In the genomic region with DNA sequence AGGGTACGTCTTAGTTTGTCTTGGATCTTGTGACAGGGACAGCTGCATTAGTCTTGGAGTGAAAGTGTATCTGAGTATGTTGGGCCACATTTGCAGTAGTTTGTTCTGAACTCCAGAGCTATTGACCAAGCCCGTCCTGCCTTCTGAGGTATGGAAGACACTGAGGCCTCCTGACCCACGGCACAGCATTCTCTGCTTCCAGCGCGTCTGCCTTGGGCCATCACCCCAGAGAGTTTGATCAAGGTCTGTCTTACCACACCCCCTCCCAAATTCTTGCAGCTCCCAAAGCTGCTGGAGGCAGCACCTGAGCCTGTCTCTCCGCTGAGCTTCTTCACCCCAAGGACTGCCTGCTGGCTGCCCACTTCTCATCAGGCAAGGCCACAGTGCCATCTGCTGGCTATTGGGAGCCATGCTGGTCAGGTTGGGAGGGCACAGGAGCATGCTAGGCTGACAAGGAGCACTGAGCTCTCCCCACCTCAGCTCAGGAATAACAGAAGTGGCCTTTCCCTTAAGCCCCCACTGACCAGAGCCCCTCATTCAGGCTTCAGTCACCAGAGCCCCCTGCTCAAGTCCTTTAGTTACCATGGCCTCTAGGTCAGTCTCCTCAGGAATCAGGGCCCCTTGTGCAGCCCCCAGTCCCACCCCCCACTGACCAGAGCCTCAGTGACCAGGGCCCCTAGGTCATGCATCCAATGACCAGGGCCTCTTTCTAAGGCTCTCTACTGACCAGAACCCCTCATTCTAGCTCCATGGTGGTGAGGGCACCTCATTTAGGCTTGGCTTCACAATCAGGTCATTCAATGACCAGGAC, we compare ENCODE assay signal across 8 cellular contexts. TPM values are rescaled to one million over a fixed set of nuclear protein-coding genes. Genes with fewer than 3 reads are reported as not detected.
DNase-seq lines count a peak whose midpoint lies in the region; ATAC-seq and TF ChIP-seq lines count a peak whose summit lies in the region.

No MANE protein-coding gene starts in this region.

- peak; percentile 67 to 92 (median 80) for TF ChIP-seq CTCF in gastroesophageal sphincter (IDR thresholded peaks at IDR 0.05)
- peak; percentile 43 to 72 (median 65) for TF ChIP-seq CTCF in ovary (IDR thresholded peaks at IDR 0.05)
- peak; percentile 87 to 90 for TF ChIP-seq CTCF in tibial artery (IDR thresholded peaks at IDR 0.05)

- 50% methylated on average over 1 of the region's 6 CpGs; no CpG with 5 or more reads in 1 of the 2 donors for WGBS in gastroesophageal sphincter (ENCODE audit: low coverage in 1 of 2), 2 donors
- WGBS in ovary, 3 donors, result 44 to 56% (median 56%) methylated on average over 6 of the region's 6 CpGs

- H3K9me3 ChIP-seq in gastroesophageal sphincter (no peaks in the 10 kb centered on the region), ovary (no peaks in the 10 kb centered on the region), tibial artery (no peaks in the 10 kb centered on the region)

- peak; percentile 95 for ATAC-seq in GM21526 (IDR thresholded peaks at IDR 0.05; ENCODE audit: low FRiP score, unreplicated experiment)
- peak; percentile 88 for ATAC-seq in gastroesophageal sphincter

- H3K27ac ChIP-seq in gastroesophageal sphincter, result no peak overlapping the region
- H3K27ac ChIP-seq in ovary, result no peak overlapping the region
- peak overlapping the region; percentile 66 to 83 for H3K27ac ChIP-seq in tibial artery

- peak; percentile 46 for DNase-seq in DMS79 (lab: John Stamatoyannopoulos, UW)
- peak; percentile 57 for DNase-seq in Jurkat, Clone E6-1 (ENCODE audit: low read depth, low spot score)
- DNase-seq in RKO (ENCODE audit: low spot score), result peak; percentile 74
- peak; percentile 36 for DNase-seq in activated effector memory CD4-positive, alpha-beta T cell treated with Interleukin-2 at 50 U/mL for 16 hours
- peak; percentile 63 to 81 (median 76) for DNase-seq in ovary
- DNase-seq in tibial artery, result peak; percentile 85 to 90

- TF ChIP-seq POLR2A in gastroesophageal sphincter (IDR thresholded peaks at IDR 0.05), result no peak
- TF ChIP-seq POLR2A in ovary (IDR thresholded peaks at IDR 0.05), result no peak

- H3K27me3 ChIP-seq in gastroesophageal sphincter (no peaks in the 10 kb centered on the region), ovary (no peaks in the 10 kb centered on the region), tibial artery (no peaks in the 10 kb centered on the region)

- intact Hi-C loops in ovary (cut with DNase I), result loop anchor here in 3 of 4 donors (5.0 to 10.0 kb wide), 3 partner anchors 108 to 341 kb away; partner anchors contain the start of gene CCKBR (in 1 of the 3)
- intact Hi-C loops in tibial artery (cut with DNase I; ENCODE audit: low total_unique reads), result loop anchor here (5.0 kb wide), 2 partner anchors 66 to 111 kb away; no protein-coding TSS in a partner anchor

- TF ChIP-seq EP300 in gastroesophageal sphincter (IDR thresholded peaks at IDR 0.05) (no peak), ovary (IDR thresholded peaks at IDR 0.05) (no peak)

- no peak overlapping the region for H3K4me3 ChIP-seq in Jurkat, Clone E6-1 (ENCODE audit: low read length)
- no peak overlapping the region for H3K4me3 ChIP-seq in gastroesophageal sphincter
- no peak overlapping the region for H3K4me3 ChIP-seq in ovary
- peak overlapping the region in 1 of 2 donors; percentile 3 for H3K4me3 ChIP-seq in tibial artery

- no peaks in the 10 kb centered on the region for H3K36me3 ChIP-seq in gastroesophageal sphincter
- H3K36me3 ChIP-seq in ovary, result no peaks in the 10 kb centered on the region
- H3K36me3 ChIP-seq in tibial artery, result no peaks in the 10 kb centered on the region

- H3K4me1 ChIP-seq in gastroesophageal sphincter, result peaks cover 0 to 11% (median 0%) of the 10 kb centered on the region in 3 donors
- H3K4me1 ChIP-seq in ovary (ENCODE audit: insufficient read depth), result no peaks in the 10 kb centered on the region
- peaks cover 0 to 32% (median 18%) of the 10 kb centered on the region in 4 donors for H3K4me1 ChIP-seq in tibial artery

RNA-seq across cellular contexts. Expression of gene SMPD1, which starts 27.2 kb away (rescaled TPM):
- 6.5 TPM for polyA plus RNA-seq in Jurkat, Clone E6-1 (2012; ENCODE audit: insufficient read depth, insufficient read length)
- 10 to 100 TPM; 26.6 to 37.8 (median 33.5) TPM for total RNA-seq in gastroesophageal sphincter
- 10 to 100 TPM; 12.9 to 35.4 (median 30.7) TPM for total RNA-seq in ovary
- polyA plus RNA-seq in ovary, result 10 to 100 TPM; 16.8 to 50.5 TPM

RNA-seq across cellular contexts. Expression of gene CAVIN3, which starts 42.8 kb away (rescaled TPM):
- polyA plus RNA-seq in Jurkat, Clone E6-1 (2012; ENCODE audit: insufficient read depth, insufficient read length), result not detected
- 100 to 1,000 TPM; 164 to 313 (median 211) TPM for total RNA-seq in gastroesophageal sphincter
- total RNA-seq in ovary, result 100 to 1,000 TPM in 1 of 7 donors, 10 to 100 TPM in 6; 43.3 to 119 (median 70.3) TPM
- 10 to 100 TPM; 36.7 to 61.2 TPM for polyA plus RNA-seq in ovary

RNA-seq across cellular contexts. Expression of gene APBB1, which starts 55.8 kb away (rescaled TPM):
- 4.0 TPM for polyA plus RNA-seq in Jurkat, Clone E6-1 (2012; ENCODE audit: insufficient read depth, insufficient read length)
- total RNA-seq in gastroesophageal sphincter, result 100 to 1,000 TPM in 1 of 4 donors, 10 to 100 TPM in 3; 55.9 to 149 (median 73.1) TPM
- total RNA-seq in ovary, result 10 to 100 TPM; 50.1 to 90.9 (median 60.4) TPM
- 10 to 100 TPM; 34.1 to 57.7 TPM for polyA plus RNA-seq in ovary

Comparison
In these comparisons a context has a peak if more than half of its experiments do, and no peak if none do; other contexts are left out.
1. DNase-seq: peak in every context shown above with its lines; median percentile 88 in tibial artery; 76 in ovary; 74 in RKO; 57 in Jurkat, Clone E6-1; 46 in DMS79; 36 in activated effector memory CD4-positive, alpha-beta T cell treated with Interleukin-2 at 50 U/mL for 16 hours.
2. H3K27ac ChIP-seq: peak in tibial artery (2 of 2); none in gastroesophageal sphincter (0 of 4) and ovary (0 of 2).
3. Peak in every context shown above with its lines, with median percentiles within 50 percentile points of each other: CTCF ChIP-seq.